1 cellular context compared by ENCODE assay signal in genomic region chr21:25626752-25627151, GRCh38.
TF ChIP-seq lines count a peak whose summit lies in the region.

No MANE protein-coding gene starts in this region.

TF ChIP-seq in WTC11, 78 proteins besides CTCF, POLR2A, EP300 and RAD21 (continued from another document):
- TF ChIP-seq AFF4 (CRISPR knock-in tag; IDR thresholded peaks at IDR 0.05; ENCODE audit: borderline replicate concordance): no peak
- TF ChIP-seq USF1 (CRISPR knock-in tag; IDR thresholded peaks at IDR 0.05): no peak
- TF ChIP-seq TEAD4 (CRISPR knock-in tag; IDR thresholded peaks at IDR 0.05): no peak
- TF ChIP-seq SMAD4 (CRISPR knock-in tag; IDR thresholded peaks at IDR 0.05): no peak
- TF ChIP-seq ARID4B (CRISPR knock-in tag; IDR thresholded peaks at IDR 0.05; ENCODE audit: borderline replicate concordance): no peak
- no peak for TF ChIP-seq SOX15 (CRISPR knock-in tag; IDR thresholded peaks at IDR 0.05)
- TF ChIP-seq CREM (CRISPR knock-in tag; IDR thresholded peaks at IDR 0.05): no peak
- TF ChIP-seq TP53 (CRISPR knock-in tag; IDR thresholded peaks at IDR 0.05): no peak
